18 cellular contexts compared by ENCODE assay signal in the genomic region with DNA sequence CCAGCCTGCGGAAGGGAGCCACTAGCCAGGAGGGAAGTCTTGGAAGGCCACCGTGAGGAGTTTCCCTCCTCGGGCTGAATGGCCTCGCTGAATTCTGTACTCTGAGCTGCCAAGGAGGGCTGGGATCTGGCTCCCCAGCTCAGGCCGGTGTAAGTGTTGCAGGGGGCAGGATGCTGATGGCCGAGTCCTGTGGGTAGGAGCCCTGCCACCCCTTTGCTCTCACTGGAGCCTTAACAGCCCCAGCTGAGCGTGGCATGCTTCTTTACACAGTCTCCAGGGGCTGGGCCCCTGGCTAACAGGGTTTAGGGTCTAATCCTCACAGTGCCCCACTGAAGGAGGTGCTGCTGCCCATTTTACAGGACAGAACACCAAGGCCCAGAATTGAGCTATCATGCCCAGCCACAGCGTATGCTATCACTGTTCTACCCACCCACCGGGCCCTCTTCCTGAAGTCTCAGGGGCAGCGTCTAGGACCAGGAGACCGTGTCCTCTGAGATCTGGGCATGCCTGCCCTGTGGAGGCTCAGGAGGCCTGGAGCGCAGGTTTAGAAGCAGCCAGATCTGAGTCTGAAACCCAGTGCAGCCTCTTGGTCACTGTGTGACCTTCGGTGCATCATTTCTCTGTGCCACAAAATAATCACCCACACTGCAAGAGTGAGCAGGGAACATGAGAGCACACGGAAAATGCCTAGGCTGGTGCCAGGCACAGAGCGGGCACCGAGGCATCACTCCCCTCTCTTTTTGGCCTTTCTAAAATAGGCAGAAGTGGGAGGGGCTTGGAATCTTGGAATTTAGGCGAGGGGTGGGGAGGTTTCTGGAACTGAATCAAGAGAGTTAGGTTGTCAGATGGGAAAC. TPM values are rescaled to one million over a fixed set of nuclear protein-coding genes. Genes with fewer than 3 reads are reported as not detected.
"Had no signal": no experiment of that assay in that cellular context is flagged by ENCODE, and none has a peak within 500 bp of the region (broad histone marks: within the 10 kb centered on the region; RNA-seq: fewer than 3 reads in every experiment).

No MANE protein-coding gene starts in this region.

- H3K4me1 ChIP-seq: colonic mucosa, gastrocnemius medialis had no signal

- H3K27ac Mint-ChIP-seq: activated CD4-positive, alpha-beta T cell treated with anti-CD3 and anti-CD28 coated beads for 36 hours; activated CD8-positive, alpha-beta T cell treated with anti-CD3 and anti-CD28 coated beads for 36 hours; activated T-helper 1 cell treated with anti-CD3 and anti-CD28 coated beads, Interleukin-12 subunit alpha, Interleukin-12 subunit beta, Interleukin-2, Interleukin-4 antibody, amounts not matched to agents 30 ng/mL and 10 ng/mL and 1 ng/mL, durations not matched to agents 14 hours and 24 hours and 36 hours; naive thymus-derived CD8-positive, alpha-beta T cell had no signal

- H3K9me3 Mint-ChIP-seq: activated CD8-positive, alpha-beta T cell treated with anti-CD3 and anti-CD28 coated beads for 36 hours; activated T-helper 1 cell treated with anti-CD3 and anti-CD28 coated beads, Interleukin-12 subunit alpha, Interleukin-12 subunit beta, Interleukin-2, Interleukin-4 antibody, amounts not matched to agents 30 ng/mL and 10 ng/mL and 1 ng/mL, durations not matched to agents 14 hours and 24 hours and 36 hours; naive thymus-derived CD8-positive, alpha-beta T cell had no signal

- DNase-seq: activated CD4-positive, alpha-beta T cell treated with anti-CD3 and anti-CD28 coated beads for 36 hours; activated CD8-positive, alpha-beta T cell treated with anti-CD3 and anti-CD28 coated beads for 36 hours; activated naive CD4-positive, alpha-beta T cell treated with Interleukin-2 at 50 U/mL for 16 hours; caudate nucleus; effector CD8-positive, alpha-beta T cell; gastrocnemius medialis; mucosa of descending colon; psoas muscle; stimulated activated CD4-positive, alpha-beta T cell treated with anti-CD3 and anti-CD28 coated beads, Interleukin-15, amount 100 ng/mL, for 24 hours; stimulated activated CD4-positive, alpha-beta T cell treated with anti-CD3 and anti-CD28 coated beads, Interleukin-4, amount 100 ng/mL, for 24 hours; T-helper 9 cell had no signal

- H3K27me3 ChIP-seq: colonic mucosa, gastrocnemius medialis had no signal

- H3K27ac ChIP-seq: colonic mucosa, epithelial cell of prostate, gastrocnemius medialis, psoas muscle, tibial artery had no signal

- H3K4me3 Mint-ChIP-seq: activated CD4-positive, alpha-beta T cell treated with anti-CD3 and anti-CD28 coated beads for 36 hours; activated CD8-positive, alpha-beta T cell treated with anti-CD3 and anti-CD28 coated beads for 36 hours; activated T-helper 1 cell treated with anti-CD3 and anti-CD28 coated beads, Interleukin-12 subunit alpha, Interleukin-12 subunit beta, Interleukin-2, Interleukin-4 antibody, amounts not matched to agents 30 ng/mL and 10 ng/mL and 1 ng/mL, durations not matched to agents 14 hours and 24 hours and 36 hours; naive thymus-derived CD8-positive, alpha-beta T cell had no signal

- H3K9me3 ChIP-seq: colonic mucosa, gastrocnemius medialis, mucosa of descending colon, psoas muscle, tibial artery had no signal

- H3K4me3 ChIP-seq: colonic mucosa, gastrocnemius medialis, mucosa of descending colon, psoas muscle, tibial artery had no signal

- H3K36me3 ChIP-seq: colonic mucosa, gastrocnemius medialis, tibial artery had no signal

- ATAC-seq: activated CD4-positive, alpha-beta T cell treated with anti-CD3 and anti-CD28 coated beads for 36 hours; activated CD8-positive, alpha-beta T cell treated with anti-CD3 and anti-CD28 coated beads for 36 hours; gastrocnemius medialis; mucosa of descending colon; naive thymus-derived CD8-positive, alpha-beta T cell; psoas muscle had no signal

- H3K36me3 Mint-ChIP-seq: naive thymus-derived CD8-positive, alpha-beta T cell had no signal

- H3K4me1 Mint-ChIP-seq: activated CD4-positive, alpha-beta T cell treated with anti-CD3 and anti-CD28 coated beads for 36 hours had no signal

RNA-seq across cellular contexts. Expression of a gene that starts 42.9 kb away (rescaled TPM):
- total RNA-seq: activated CD4-positive, alpha-beta T cell treated with anti-CD3 and anti-CD28 coated beads for 36 hours; activated CD8-positive, alpha-beta T cell treated with anti-CD3 and anti-CD28 coated beads for 36 hours; activated T-helper 1 cell treated with anti-CD3 and anti-CD28 coated beads, Interleukin-12 subunit alpha, Interleukin-12 subunit beta, Interleukin-2, Interleukin-4 antibody, amounts not matched to agents 30 ng/mL and 10 ng/mL and 1 ng/mL, durations not matched to agents 14 hours and 24 hours and 36 hours had no signal
- polyA plus RNA-seq: naive thymus-derived CD8-positive, alpha-beta T cell had no signal

RNA-seq across cellular contexts. Expression of a gene that starts 49.7 kb away (rescaled TPM):
- total RNA-seq: activated CD4-positive, alpha-beta T cell treated with anti-CD3 and anti-CD28 coated beads for 36 hours; activated CD8-positive, alpha-beta T cell treated with anti-CD3 and anti-CD28 coated beads for 36 hours; activated T-helper 1 cell treated with anti-CD3 and anti-CD28 coated beads, Interleukin-12 subunit alpha, Interleukin-12 subunit beta, Interleukin-2, Interleukin-4 antibody, amounts not matched to agents 30 ng/mL and 10 ng/mL and 1 ng/mL, durations not matched to agents 14 hours and 24 hours and 36 hours; gastrocnemius medialis; lung microvascular endothelial cell; naive thymus-derived CD8-positive, alpha-beta T cell; omental fat pad had no signal
- polyA plus RNA-seq: naive thymus-derived CD8-positive, alpha-beta T cell had no signal
